In the genomic region with DNA sequence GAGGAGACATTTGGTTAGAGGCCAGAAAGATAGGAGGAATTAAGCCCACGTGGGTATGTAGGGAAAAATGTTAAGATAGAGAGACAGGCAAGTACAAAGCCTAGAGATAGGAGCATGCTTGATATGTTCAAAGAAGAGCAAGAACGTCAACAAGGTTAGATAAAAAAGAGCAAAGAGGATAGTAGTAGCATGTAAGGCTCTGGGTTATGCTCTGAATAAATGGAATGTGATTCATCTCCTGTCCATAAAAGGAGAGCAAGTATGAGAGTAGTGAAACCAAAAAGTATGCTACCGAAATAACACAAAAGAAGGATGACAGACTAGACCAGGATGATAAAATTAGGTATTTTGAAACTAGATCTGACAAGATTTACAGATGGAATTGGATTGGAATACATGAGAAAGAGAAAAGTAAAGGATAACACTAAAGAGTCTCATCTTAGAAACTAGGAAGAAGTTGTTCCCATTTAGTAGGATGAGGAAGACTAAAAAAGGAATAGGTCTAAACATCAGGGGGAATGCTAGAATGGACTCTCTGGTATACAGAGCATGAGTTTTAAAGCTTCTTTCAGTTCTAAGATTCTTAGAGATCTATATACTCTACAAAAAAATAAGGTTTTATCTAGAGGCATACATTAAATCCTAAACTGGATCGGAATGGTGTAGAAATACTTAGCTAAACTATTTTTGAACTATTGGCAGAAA, we compare ENCODE assay signal across 11 cellular contexts. TPM values are rescaled to one million over a fixed set of nuclear protein-coding genes. Genes with fewer than 3 reads are reported as not detected.
DNase-seq lines count a peak whose midpoint lies in the region; ATAC-seq, FAIRE-seq and TF ChIP-seq lines count a peak whose summit lies in the region.
"Had no signal": no experiment of that assay in that cellular context is flagged by ENCODE, and none has a peak within 500 bp of the region (broad histone marks: within the 10 kb centered on the region; RNA-seq: fewer than 3 reads in every experiment).

No MANE protein-coding gene starts in this region.

- in situ Hi-C loops in K562 (cut with MboI), result no loop called here

- no peaks in the 10 kb centered on the region for H3K27me3 ChIP-seq in CD4-positive, alpha-beta T cell (ENCODE audit: control insufficient read depth, insufficient read depth, low read length)
- H3K27me3 ChIP-seq in K562 (ENCODE audit: control insufficient read depth in 2 of 2, insufficient read depth in 2 of 2, low read length in 2 of 2) (no peaks in the 10 kb centered on the region), tibial artery (no peaks in the 10 kb centered on the region)

- H3K9ac ChIP-seq in K562 (ENCODE audit: insufficient read depth in 1 of 2, low read depth in 2 of 2, low read length in 2 of 2), result no peak overlapping the region

- H3K27ac ChIP-seq in CD4-positive, alpha-beta T cell (ENCODE audit: low read depth, low read length), result no peak overlapping the region
- H3K27ac ChIP-seq in K562 (ENCODE audit: extremely low read depth, low read depth, low read length), result no peak overlapping the region
- H3K27ac ChIP-seq in tibial artery, result no peak overlapping the region

- H3K9me1 ChIP-seq in K562 (ENCODE audit: control insufficient read depth, insufficient read depth, low read length), result no peaks in the 10 kb centered on the region

- H3K9me3 Mint-ChIP-seq in CD4-positive, alpha-beta T cell, result no peaks in the 10 kb centered on the region
- H3K9me3 Mint-ChIP-seq in HFFc6, result no peaks in the 10 kb centered on the region
- no peaks in the 10 kb centered on the region for H3K9me3 Mint-ChIP-seq in naive thymus-derived CD8-positive, alpha-beta T cell

- TF ChIP-seq EP300 in K562 (IDR thresholded peaks at IDR 0.05; ENCODE audit: low read length), result no peak

- no peak overlapping the region for H3K4me3 Mint-ChIP-seq in CD4-positive, alpha-beta T cell
- H3K4me3 Mint-ChIP-seq in HFFc6, result peak overlapping the region; percentile 75
- H3K4me3 Mint-ChIP-seq in naive thymus-derived CD8-positive, alpha-beta T cell, result no peak overlapping the region

- H3K36me3 ChIP-seq in K562 (ENCODE audit: control insufficient read depth, insufficient read depth, low read length), result peaks cover 85% of the 10 kb centered on the region
- H3K36me3 ChIP-seq in tibial artery, result peaks cover 31 to 51% (median 39%) of the 10 kb centered on the region in 3 donors

- no peak for ATAC-seq in CD4-positive, alpha-beta T cell (ENCODE audit: poor library complexity)
- ATAC-seq in K562, result no peak
- ATAC-seq in naive thymus-derived CD8-positive, alpha-beta T cell, result no peak
- ATAC-seq: mucosa of descending colon had no signal

- H3K27me3 Mint-ChIP-seq in CD4-positive, alpha-beta T cell, result no peaks in the 10 kb centered on the region
- H3K27me3 Mint-ChIP-seq in HFFc6 (ENCODE audit: insufficient read depth), result peaks cover 2% of the 10 kb centered on the region; the same call in 1 of the 2 replicates
- no peaks in the 10 kb centered on the region for H3K27me3 Mint-ChIP-seq in naive thymus-derived CD8-positive, alpha-beta T cell

- peaks cover 85% of the 10 kb centered on the region for H3K36me3 Mint-ChIP-seq in CD4-positive, alpha-beta T cell (ENCODE audit: low read depth)
- no peaks in the 10 kb centered on the region; the same call in 1 of the 2 replicates for H3K36me3 Mint-ChIP-seq in HFFc6 (ENCODE audit: low read depth)
- peaks cover 0 to 79% (median 14%) of the 10 kb centered on the region in 3 donors for H3K36me3 Mint-ChIP-seq in naive thymus-derived CD8-positive, alpha-beta T cell

- BruUV-seq in K562 (replicated peaks; lab: Mats Ljungman, UMichigan), result no TSS peak

- POLR2A ChIA-PET in CD4-positive, alpha-beta T cell (lab: Charles Lee), result no interaction called here
- POLR2A ChIA-PET in K562 (lab: Yijun Ruan, JAX), result no interaction called here
- POLR2A ChIA-PET in naive thymus-derived CD8-positive, alpha-beta T cell (lab: Charles Lee), result interaction anchor here (0.7 kb wide), 1 partner anchor 25 kb away, joined by 4 read pairs; no protein-coding TSS in a partner anchor

- no peak for TF ChIP-seq CTCF in CD4-positive, alpha-beta T cell (IDR thresholded peaks at IDR 0.05)
- TF ChIP-seq CTCF in HFFc6 (IDR thresholded peaks at IDR 0.05) (no peak), K562 (IDR thresholded peaks at IDR 0.05 in 2 of 3, conservative IDR thresholded peaks at IDR 0.05 in 1 of 3; ENCODE audit: insufficient read depth in 2 of 3, low read depth in 1 of 3, low read length in 3 of 3) (no peak), tibial artery (IDR thresholded peaks at IDR 0.05) (no peak)

- WGBS in K562 (ENCODE audit: insufficient coverage, low coverage, missing lambda C conversion rate), result 50% methylated on average over 4 of the region's 4 CpGs

- no peaks in the 10 kb centered on the region for H3K79me2 ChIP-seq in K562 (ENCODE audit: control insufficient read depth, insufficient read depth, low read length)

- H2AFZ ChIP-seq in K562 (ENCODE audit: low read depth, low read length), result no peak overlapping the region

- CTCF ChIA-PET in CD4-positive, alpha-beta T cell (lab: Charles Lee), result no interaction called here
- CTCF ChIA-PET in K562 (lab: Yijun Ruan, JAX; ENCODE audit: low intra/inter-chr PET ratio), result no interaction called here

- no peaks in the 10 kb centered on the region; a peak in 1 of 5 replicates for H3K4me1 ChIP-seq in K562 (replicated peaks in 1 of 2; ENCODE audit: control insufficient read depth in 2 of 2, insufficient read depth in 2 of 2, low read length in 2 of 2)
- H3K4me1 ChIP-seq in tibial artery, result no peaks in the 10 kb centered on the region

- peak overlapping the region; percentile 3 for H3K27ac Mint-ChIP-seq in CD4-positive, alpha-beta T cell
- H3K27ac Mint-ChIP-seq in HFFc6, result peak overlapping the region; percentile 75
- H3K27ac Mint-ChIP-seq in naive thymus-derived CD8-positive, alpha-beta T cell, result peak overlapping the region in 9 of 10 donors; percentile 5 to 87 (median 39)

- no peaks in the 10 kb centered on the region for H3K4me1 Mint-ChIP-seq in CD4-positive, alpha-beta T cell (ENCODE audit: low read depth)
- peaks cover 35% of the 10 kb centered on the region for H3K4me1 Mint-ChIP-seq in HFFc6 (ENCODE audit: low read depth)
- H3K4me1 Mint-ChIP-seq in naive thymus-derived CD8-positive, alpha-beta T cell, result peaks cover 0 to 7% (median 3%) of the 10 kb centered on the region in 4 donors

- no peak for DNase-seq in CD4-positive, alpha-beta T cell
- DNase-seq in HFFc6 (peak; percentile 56), K562 (ENCODE audit: extremely low read depth in 1 of 4, low spot score in 3 of 4) (no peak), GM12892 (ENCODE audit: insufficient read length) (no peak), HuH-7.5 (ENCODE audit: low spot score) (no peak), tibial artery (no peak)
- no peak for DNase-seq in naive thymus-derived CD8-positive, alpha-beta T cell
- DNase-seq: activated CD4-positive, alpha-beta T cell treated with anti-CD3 and anti-CD28 coated beads for 48 hours; mucosa of descending colon; NCI-H345; SIG-M5 had no signal

- intact Hi-C loops in CD4-positive, alpha-beta T cell (cut with DNase I, micrococcal nuclease), result loop anchor here in 1 of 2 experiments (5.0 kb wide), 1 partner anchor 40 kb away; no protein-coding TSS in a partner anchor
- intact Hi-C loops in K562 (cut with micrococcal nuclease) (no loop called here), tibial artery (cut with DNase I; ENCODE audit: low total_unique reads) (no loop called here)

- no peak for TF ChIP-seq RAD21 in K562 (CRISPR knock-in tag; conservative IDR thresholded peaks at IDR 0.05 in 1 of 2, IDR thresholded peaks at IDR 0.05 in 1 of 2)

- H3K4me3 ChIP-seq in K562 (no peak overlapping the region), tibial artery (no peak overlapping the region)
- H3K4me3 ChIP-seq: mucosa of descending colon had no signal

- no peaks in the 10 kb centered on the region for H3K9me3 ChIP-seq in CD4-positive, alpha-beta T cell (ENCODE audit: control insufficient read depth, low read length)
- no peaks in the 10 kb centered on the region for H3K9me3 ChIP-seq in K562 (replicated peaks; ENCODE audit: control insufficient read depth, insufficient read depth, low read depth, low read length)
- no peaks in the 10 kb centered on the region for H3K9me3 ChIP-seq in tibial artery
- H3K9me3 ChIP-seq: mucosa of descending colon had no signal

- FAIRE-seq in K562 (lab: Jason Lieb, UNC) (no peak), GM12892 (lab: Jason Lieb, UNC) (no peak)

- TF ChIP-seq POLR2A in K562 (conservative IDR thresholded peaks at IDR 0.05), result no peak
- no peak for TF ChIP-seq POLR2A in GM12892 (IDR thresholded peaks at IDR 0.05; ENCODE audit: low read depth, low read length)

- no peaks in the 10 kb centered on the region for H4K20me1 ChIP-seq in K562 (replicated peaks; ENCODE audit: control insufficient read depth, insufficient read depth, low read length)

- no peak overlapping the region for H3K4me2 ChIP-seq in K562 (ENCODE audit: insufficient read depth, low read length)

TF ChIP-seq in K562, 482 proteins besides CTCF, POLR2A, EP300 and RAD21 (continues in another document):
- TF ChIP-seq MECOM (CRISPR knock-in tag; IDR thresholded peaks at IDR 0.05), result peak; percentile 56; the same call in 1 of the 2 replicates
- 0 out of 4 replicates have a peak, but pooled peaks of 1 of the 2 experiments have one; percentile 36 for TF ChIP-seq FOXK2 (conservative IDR thresholded peaks at IDR 0.05 in 1 of 2, IDR thresholded peaks at IDR 0.05 in 1 of 2; ENCODE audit: low read depth in 2 of 2)

RNA-seq across cellular contexts. Expression of a gene that starts 59.1 kb away (rescaled TPM):
- total RNA-seq in CD4-positive, alpha-beta T cell, result 10 to 100 TPM; 29.0 to 30.0 TPM
- 10 to 100 TPM; 20.6 to 24.6 (median 23.5) TPM for total RNA-seq in HFFc6 (2021; fragmentation: NEBNext Ultra II Directional; extraction: Animal tissue kit (Norgen Biotek cat#: 25700))
- total RNA-seq in K562 (2011; cell fraction: chromatin; rRNA removed; ENCODE audit: low replicate concordance), result 70.2 and 297 TPM in 2 replicates
- 31.9 and 53.4 TPM in 2 replicates for total RNA-seq in K562 (2011; cell fraction: nucleolus; rRNA removed)
- total RNA-seq in K562 (2011; cell fraction: nucleoplasm; rRNA removed), result 107 and 147 TPM in 2 replicates
- 23.3 and 26.9 TPM in 2 replicates for total RNA-seq in K562 (2014; rRNA removed)
- total RNA-seq in K562 (2014; rRNA removed; fragmentation: Illumina TruSeq; extraction: Trizol), result 59.2 and 61.9 TPM in 2 replicates
- total RNA-seq in K562 (2015; rRNA removed; fragmentation: Illumina TruSeq; extraction: Trizol), result 47.8 and 52.6 TPM in 2 replicates
- 34.0 and 35.3 TPM in 2 replicates for total RNA-seq in K562 (2021)
- polyA plus RNA-seq in K562 (2011; rRNA removed), result 26.1 and 36.6 TPM in 2 replicates
- polyA plus RNA-seq in K562 (2011; cell fraction: cytosol; rRNA removed), result 3.6 and 9.5 TPM in 2 replicates
- polyA plus RNA-seq in K562 (2011; cell fraction: nucleus; rRNA removed), result 24.5 and 31.6 TPM in 2 replicates
- 19.4 and 25.9 TPM in 2 replicates for polyA plus RNA-seq in K562 (2012)
- polyA plus RNA-seq in K562 (2014; fragmentation: Illumina TruSeq; extraction: Trizol), result 26.2 and 31.5 TPM in 2 replicates
- polyA plus RNA-seq in K562 (2014; fragmentation: Nextera tagmentation; extraction: Ambion mirVana), result 10 to 100 TPM; 12.3 to 12.9 TPM
- polyA plus RNA-seq in K562 (2014; rRNA removed), result 24.4 and 25.8 TPM in 2 replicates
- polyA minus RNA-seq in K562 (2011; rRNA and poly(A)+ RNA removed), result 87.7 and 94.0 TPM in 2 replicates
- 23.7 and 25.3 TPM in 2 replicates for polyA minus RNA-seq in K562 (2011; cell fraction: cytosol; rRNA and poly(A)+ RNA removed)
- 44.8 and 76.4 TPM in 2 replicates for polyA minus RNA-seq in K562 (2011; cell fraction: nucleus; rRNA and poly(A)+ RNA removed)
- total RNA-seq in naive thymus-derived CD8-positive, alpha-beta T cell, result 10 to 100 TPM; 62.8 to 69.2 TPM
- 10 to 100 TPM; 13.4 to 14.2 (median 13.7) TPM for polyA plus RNA-seq in naive thymus-derived CD8-positive, alpha-beta T cell
- polyA plus RNA-seq in GM12892 (2012; ENCODE audit: missing spikeins), result 28.4 TPM

Comparison
In these comparisons a context has a peak if more than half of its experiments do, and no peak if none do; other contexts are left out.
1. H3K27ac Mint-ChIP-seq: peak in every context shown above with its lines; median percentile 75 in HFFc6; 39 in naive thymus-derived CD8-positive, alpha-beta T cell; 3 in CD4-positive, alpha-beta T cell.